ENCODE assay signal across 12 cellular contexts in genomic region chr10:95360122-95360715, GRCh38.
DNase-seq lines count a peak whose midpoint lies in the region; ATAC-seq lines count a peak whose summit lies in the region.
"Had no signal": no experiment of that assay in that cellular context is flagged by ENCODE, and none has a peak within 500 bp of the region (broad histone marks: within the 10 kb centered on the region; RNA-seq: fewer than 3 reads in every experiment).

No MANE protein-coding gene starts in this region.

- H3K36me3 Mint-ChIP-seq in activated naive CD8-positive, alpha-beta T cell treated with anti-CD3 and anti-CD28 coated beads for 36 hours = no peaks in the 10 kb centered on the region
- H3K36me3 Mint-ChIP-seq: activated naive CD8-positive, alpha-beta T cell had no signal

- no peaks in the 10 kb centered on the region for H3K4me1 Mint-ChIP-seq in activated naive CD8-positive, alpha-beta T cell treated with anti-CD3 and anti-CD28 coated beads for 36 hours

- DNase-seq in AG08396 (ENCODE audit: low spot score) (peak; percentile 18), NCI-H1436 treated with DMSO at 0.1 percent for 48 hours (lab: John Stamatoyannopoulos, UW) (peak; percentile 61), fibroblast of gingiva (ENCODE audit: low read depth) (peak; percentile 32), NCI-H1092 (lab: John Stamatoyannopoulos, UW) (no peak), substantia nigra (lab: John Stamatoyannopoulos, UW) (no peak)
- DNase-seq in stimulated activated CD4-positive, alpha-beta T cell treated with anti-CD3 and anti-CD28 coated beads, Interleukin-12 subunit alpha, Interleukin-12 subunit beta, amount 100 ng/mL, for 4 hours = no peak
- no peak for DNase-seq in activated naive CD8-positive, alpha-beta T cell treated with anti-CD3 and anti-CD28 coated beads for 36 hours

- H3K9me3 Mint-ChIP-seq in activated naive CD8-positive, alpha-beta T cell treated with anti-CD3 and anti-CD28 coated beads for 36 hours = no peaks in the 10 kb centered on the region
- H3K9me3 Mint-ChIP-seq: IgD-negative memory B cell had no signal

- no peak overlapping the region for H3K27ac Mint-ChIP-seq in activated naive CD8-positive, alpha-beta T cell treated with anti-CD3 and anti-CD28 coated beads for 36 hours
- H3K27ac Mint-ChIP-seq: activated naive CD8-positive, alpha-beta T cell; IgD-negative memory B cell had no signal

- H3K27me3 Mint-ChIP-seq in activated naive CD8-positive, alpha-beta T cell treated with anti-CD3 and anti-CD28 coated beads for 36 hours = peaks cover 7% of the 10 kb centered on the region

- H3K27ac ChIP-seq in substantia nigra (ENCODE audit: low read depth, low read length, poor library complexity, severe bottlenecking) = no peak overlapping the region
- H3K27ac ChIP-seq: neutrophil had no signal

- peak; percentile 48 for ATAC-seq in GM21360 (IDR thresholded peaks at IDR 0.05; ENCODE audit: unreplicated experiment)
- ATAC-seq: gastroesophageal sphincter had no signal

- H3K4me3 Mint-ChIP-seq in activated naive CD8-positive, alpha-beta T cell treated with anti-CD3 and anti-CD28 coated beads for 36 hours = no peak overlapping the region
- H3K4me3 Mint-ChIP-seq: activated naive CD8-positive, alpha-beta T cell; IgD-negative memory B cell had no signal

Comparison
In these comparisons a context has a peak if more than half of its experiments do, and no peak if none do; other contexts are left out.
1. DNase-seq: peak in AG08396 (single experiment), NCI-H1436 treated with DMSO at 0.1 percent for 48 hours (single experiment) and fibroblast of gingiva (single experiment); none in NCI-H1092 (single experiment), stimulated activated CD4-positive, alpha-beta T cell treated with anti-CD3 and anti-CD28 coated beads, Interleukin-12 subunit alpha, Interleukin-12 subunit beta, amount 100 ng/mL, for 4 hours (single experiment), activated naive CD8-positive, alpha-beta T cell treated with anti-CD3 and anti-CD28 coated beads for 36 hours (single experiment) and substantia nigra (0 of 49).